ENCODE assay signal across 28 cellular contexts in the genomic region with DNA sequence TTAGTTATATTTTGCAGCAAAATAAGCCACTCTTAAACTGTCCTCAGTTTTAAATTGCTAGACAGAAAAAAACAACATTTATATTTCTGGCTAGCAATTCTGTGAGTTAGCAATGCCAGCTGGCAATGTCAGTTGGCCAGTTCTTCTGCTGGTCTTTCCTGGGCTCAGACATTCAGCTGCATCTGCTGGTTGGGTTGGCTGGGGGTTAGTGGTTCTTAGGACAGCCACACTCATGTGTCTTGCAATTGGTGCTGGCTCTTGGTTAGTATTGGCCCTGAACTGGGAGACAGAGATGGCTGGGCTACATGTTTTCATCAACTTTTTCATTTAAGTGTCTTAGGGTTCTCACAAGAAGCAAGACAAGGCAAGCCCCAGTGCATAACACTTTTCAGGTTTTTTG.
"Had no signal": no experiment of that assay in that cellular context is flagged by ENCODE, and none has a peak within 500 bp of the region (broad histone marks: within the 10 kb centered on the region; RNA-seq: fewer than 3 reads in every experiment).

No MANE protein-coding gene starts in this region.

- H3K27ac Mint-ChIP-seq: brain; dendritic cell treated with granulocyte-macrophage colony-stimulating factor and Interleukin-4, amounts not matched to agents 40 ng/mL and 50 ng/mL, for 4 days; nephron; T-helper 1 cell treated with Interleukin-12 subunit alpha and Interleukin-12 subunit beta and Interleukin-4 antibody, amounts not matched to agents 30 μg/mL and 1 μg/mL, for 36 hours had no signal

- H3K4me1 Mint-ChIP-seq: activated naive CD8-positive, alpha-beta T cell treated with anti-CD3 and anti-CD28 coated beads for 36 hours had no signal

- DNase-seq: activated CD4-positive, alpha-beta T cell treated with anti-CD3 and anti-CD28 coated beads for 48 hours; activated CD4-positive, alpha-beta T cell treated with anti-CD3 and anti-CD28 coated beads, Interleukin-2, amount 50 U/mL, for 48 hours; activated CD8-positive, alpha-beta memory T cell treated with anti-CD3 and anti-CD28 coated beads for 24 hours; activated effector memory CD4-positive, alpha-beta T cell treated with Interleukin-2 at 50 U/mL for 16 hours; activated naive CD4-positive, alpha-beta T cell treated with Interleukin-2 at 50 U/mL for 16 hours; activated naive CD8-positive, alpha-beta T cell treated with anti-CD3 and anti-CD28 coated beads for 36 hours; adrenal gland; caudate nucleus; foreskin melanocyte; mucosa of descending colon; ovary; retina; spleen; stimulated activated naive CD4-positive, alpha-beta T cell; SW 1271; T1000; testis; transverse colon; WERI-Rb-1 had no signal

- H3K27ac ChIP-seq: adrenal gland, ascending aorta, esophagus muscularis mucosa, heart right ventricle, ovary, prostate gland, spleen, testis, transverse colon, WERI-Rb-1 had no signal

- H3K36me3 ChIP-seq: adrenal gland, ascending aorta, esophagus muscularis mucosa, heart right ventricle, ovary, prostate gland, spleen, transverse colon, WERI-Rb-1 had no signal

- H3K27me3 ChIP-seq: adrenal gland, ascending aorta, esophagus muscularis mucosa, heart right ventricle, ovary, testis, transverse colon had no signal

- H3K4me3 ChIP-seq: adrenal gland, ascending aorta, esophagus muscularis mucosa, heart right ventricle, lung, mucosa of descending colon, ovary, prostate gland, spleen, testis, transverse colon had no signal

- H3K9me3 ChIP-seq: adrenal gland, ascending aorta, esophagus muscularis mucosa, mucosa of descending colon, ovary, prostate gland, testis, transverse colon had no signal

- H3K27me3 Mint-ChIP-seq: activated naive CD8-positive, alpha-beta T cell treated with anti-CD3 and anti-CD28 coated beads for 36 hours; brain; dendritic cell treated with granulocyte-macrophage colony-stimulating factor and Interleukin-4, amounts not matched to agents 40 ng/mL and 50 ng/mL, for 4 days had no signal

- H3K36me3 Mint-ChIP-seq: activated naive CD8-positive, alpha-beta T cell treated with anti-CD3 and anti-CD28 coated beads for 36 hours; brain had no signal

- H3K4me3 Mint-ChIP-seq: activated naive CD8-positive, alpha-beta T cell treated with anti-CD3 and anti-CD28 coated beads for 36 hours; brain; dendritic cell treated with granulocyte-macrophage colony-stimulating factor and Interleukin-4, amounts not matched to agents 40 ng/mL and 50 ng/mL, for 4 days; nephron; T-helper 1 cell treated with Interleukin-12 subunit alpha and Interleukin-12 subunit beta and Interleukin-4 antibody, amounts not matched to agents 30 μg/mL and 1 μg/mL, for 36 hours had no signal

- H3K4me1 ChIP-seq: prostate gland, testis, transverse colon had no signal

- H3K9me3 Mint-ChIP-seq: activated naive CD8-positive, alpha-beta T cell treated with anti-CD3 and anti-CD28 coated beads for 36 hours; dendritic cell treated with granulocyte-macrophage colony-stimulating factor and Interleukin-4, amounts not matched to agents 40 ng/mL and 50 ng/mL, for 4 days; nephron; T-helper 1 cell treated with Interleukin-12 subunit alpha and Interleukin-12 subunit beta and Interleukin-4 antibody, amounts not matched to agents 30 μg/mL and 1 μg/mL, for 36 hours had no signal
